Comparison of ENCODE assay signal across 22 cellular contexts in genomic region chr2:181527058-181527457, GRCh38.
A peak's percentile ranks its signal among the peaks of the same experiment; 100 is the strongest.
DNase-seq lines count a peak whose midpoint lies in the region; ATAC-seq, FAIRE-seq and TF ChIP-seq lines count a peak whose summit lies in the region.
"Had no signal": no experiment of that assay in that cellular context is flagged by ENCODE, and none has a peak within 500 bp of the region (broad histone marks: within the 10 kb centered on the region; RNA-seq: fewer than 3 reads in every experiment).

No MANE protein-coding gene starts in this region.

- H3K36me3 Mint-ChIP-seq in CD8-positive, alpha-beta T cell, result peaks cover 86% of the 10 kb centered on the region
- H3K36me3 Mint-ChIP-seq in stimulated activated effector memory CD8-positive, alpha-beta T cell treated with anti-CD3 and anti-CD28 coated beads, Interleukin-12 subunit alpha, Interleukin-12 subunit beta, amount 100 ng/mL, for 72 hours, result peaks cover 100% of the 10 kb centered on the region

- WGBS in HepG2 (ENCODE audit: low lambda C conversion rate), result 9% methylated on average over 6 of the region's 6 CpGs
- 55% methylated on average over 6 of the region's 6 CpGs for WGBS in right lobe of liver (ENCODE audit: insufficient coverage, low coverage, low lambda C conversion rate, missing lambda C conversion rate)

- intact Hi-C loops in HepG2 (cut with micrococcal nuclease; ENCODE audit: unreplicated experiment), result no loop called here
- intact Hi-C loops in right lobe of liver (cut with DNase I), result no loop called here
- intact Hi-C loops in CD8-positive, alpha-beta T cell (cut with DNase I, micrococcal nuclease), result no loop called here

- H3K27ac ChIP-seq in HepG2 (ENCODE audit: extremely low read length, insufficient read depth, low read length) (no peak overlapping the region), right lobe of liver (no peak overlapping the region)
- no peak overlapping the region for H3K27ac ChIP-seq in CD8-positive, alpha-beta T cell (ENCODE audit: low read depth, low read length)
- H3K27ac ChIP-seq: BLaER1 had no signal

- H3K4me1 ChIP-seq in HepG2 (ENCODE audit: insufficient read depth, low read length), result no peaks in the 10 kb centered on the region
- no peaks in the 10 kb centered on the region for H3K4me1 ChIP-seq in right lobe of liver
- no peaks in the 10 kb centered on the region for H3K4me1 ChIP-seq in CD8-positive, alpha-beta T cell (ENCODE audit: insufficient read depth, low read length)
- H3K4me1 ChIP-seq: BE2C, BLaER1, Caco-2 had no signal

- H3K36me3 ChIP-seq in HepG2 (replicated peaks in 1 of 2; ENCODE audit: control insufficient read depth in 1 of 2, insufficient read depth in 2 of 2, low read length in 2 of 2) (no peaks in the 10 kb centered on the region), right lobe of liver (no peaks in the 10 kb centered on the region)
- H3K36me3 ChIP-seq in CD8-positive, alpha-beta T cell (ENCODE audit: insufficient read depth, low read length), result peaks cover 56% of the 10 kb centered on the region
- H3K36me3 ChIP-seq: BE2C had no signal

- no peaks in the 10 kb centered on the region for H3K9me3 Mint-ChIP-seq in CD8-positive, alpha-beta T cell
- H3K9me3 Mint-ChIP-seq in stimulated activated effector memory CD8-positive, alpha-beta T cell treated with anti-CD3 and anti-CD28 coated beads, Interleukin-12 subunit alpha, Interleukin-12 subunit beta, amount 100 ng/mL, for 72 hours, result no peaks in the 10 kb centered on the region
- H3K9me3 Mint-ChIP-seq: CD14-positive monocyte; CD4-positive, alpha-beta memory T cell; CD4-positive, CD25-positive, alpha-beta regulatory T cell had no signal

- TF ChIP-seq POLR2A in HepG2 (IDR thresholded peaks at IDR 0.05; ENCODE audit: insufficient read depth in 1 of 2, low read depth in 2 of 2, low read length in 2 of 2) (no peak), right lobe of liver (IDR thresholded peaks at IDR 0.05) (no peak)

- no peak overlapping the region for H2AFZ ChIP-seq in HepG2 (ENCODE audit: low read length)

- H4K20me1 ChIP-seq in HepG2 (ENCODE audit: insufficient read depth, low read length), result no peaks in the 10 kb centered on the region

- H3K79me2 ChIP-seq in HepG2 (ENCODE audit: insufficient read depth, low read length), result no peaks in the 10 kb centered on the region

- no peaks in the 10 kb centered on the region for H3K4me1 Mint-ChIP-seq in CD8-positive, alpha-beta T cell (ENCODE audit: low read depth)
- no peaks in the 10 kb centered on the region for H3K4me1 Mint-ChIP-seq in stimulated activated effector memory CD8-positive, alpha-beta T cell treated with anti-CD3 and anti-CD28 coated beads, Interleukin-12 subunit alpha, Interleukin-12 subunit beta, amount 100 ng/mL, for 72 hours
- H3K4me1 Mint-ChIP-seq: CD14-positive monocyte had no signal

- TF ChIP-seq EP300 in HepG2 (IDR thresholded peaks at IDR 0.05; ENCODE audit: low read depth in 2 of 2, low read length in 2 of 2), result no peak
- no peak for TF ChIP-seq EP300 in HepG2 (CRISPR knock-in tag; IDR thresholded peaks at IDR 0.05; ENCODE audit: borderline replicate concordance)

- H3K27ac Mint-ChIP-seq in CD8-positive, alpha-beta T cell, result peak overlapping the region; percentile 22
- peak overlapping the region; percentile 48 for H3K27ac Mint-ChIP-seq in stimulated activated effector memory CD8-positive, alpha-beta T cell treated with anti-CD3 and anti-CD28 coated beads, Interleukin-12 subunit alpha, Interleukin-12 subunit beta, amount 100 ng/mL, for 72 hours

- in situ Hi-C loops in HepG2 (cut with HindIII; ENCODE audit: extremely low pct_ligation_motif_present, low pct_unique_long_range_greater_than_20kb), result no loop called here

- FAIRE-seq in HepG2 (lab: Jason Lieb, UNC) (no peak), GM19239 (lab: Jason Lieb, UNC) (peak; percentile 40)
- FAIRE-seq: A204.1, D721Med, G401.6, GM12891 had no signal

- H3K4me2 ChIP-seq in HepG2 (ENCODE audit: low read depth, low read length), result no peak overlapping the region
- H3K4me2 ChIP-seq: BLaER1 had no signal

- CTCF ChIA-PET in HepG2 (lab: Yijun Ruan, JAX; ENCODE audit: low intra/inter-chr PET ratio, low total read pairs), result no interaction called here
- CTCF ChIA-PET in CD8-positive, alpha-beta T cell (lab: Charles Lee), result no interaction called here

- H3K27me3 Mint-ChIP-seq in CD8-positive, alpha-beta T cell (ENCODE audit: low read depth), result no peaks in the 10 kb centered on the region
- H3K27me3 Mint-ChIP-seq: CD4-positive, alpha-beta memory T cell; CD4-positive, CD25-positive, alpha-beta regulatory T cell had no signal

- no TSS peak for BruUV-seq in HepG2 (replicated peaks; lab: Mats Ljungman, UMichigan)

- H3K27me3 ChIP-seq in HepG2 (ENCODE audit: control insufficient read depth in 1 of 2, insufficient read depth in 2 of 2, low read length in 2 of 2), result no peaks in the 10 kb centered on the region; a peak in 1 of 5 replicates
- H3K27me3 ChIP-seq in right lobe of liver, result no peaks in the 10 kb centered on the region
- H3K27me3 ChIP-seq in CD8-positive, alpha-beta T cell (ENCODE audit: insufficient read depth, low read length), result no peaks in the 10 kb centered on the region
- H3K27me3 ChIP-seq: BE2C, BLaER1 had no signal

- no peak overlapping the region for H3K9ac ChIP-seq in HepG2 (ENCODE audit: insufficient read depth, low read depth, low read length)
- H3K9ac ChIP-seq: BLaER1 had no signal

- H3K4me3 Mint-ChIP-seq in CD8-positive, alpha-beta T cell, result no peak overlapping the region
- no peak overlapping the region for H3K4me3 Mint-ChIP-seq in stimulated activated effector memory CD8-positive, alpha-beta T cell treated with anti-CD3 and anti-CD28 coated beads, Interleukin-12 subunit alpha, Interleukin-12 subunit beta, amount 100 ng/mL, for 72 hours
- H3K4me3 Mint-ChIP-seq: CD14-positive monocyte; CD4-positive, CD25-positive, alpha-beta regulatory T cell had no signal

- H3K9me3 ChIP-seq in HepG2 (ENCODE audit: low read length), result no peaks in the 10 kb centered on the region
- no peaks in the 10 kb centered on the region for H3K9me3 ChIP-seq in right lobe of liver
- H3K9me3 ChIP-seq in CD8-positive, alpha-beta T cell (ENCODE audit: low read length), result no peaks in the 10 kb centered on the region
- H3K9me3 ChIP-seq: BE2C, BLaER1, Caco-2 had no signal

- DNase-seq in HepG2 (ENCODE audit: low spot score) (no peak), right lobe of liver (no peak), GM19239 (ENCODE audit: insufficient read length, low spot score) (no peak), activated gamma-delta T cell (lab: John Stamatoyannopoulos, UW) (no peak)
- no peak for DNase-seq in CD8-positive, alpha-beta T cell
- no peak for DNase-seq in stimulated activated effector memory CD8-positive, alpha-beta T cell treated with anti-CD3 and anti-CD28 coated beads, Interleukin-12 subunit alpha, Interleukin-12 subunit beta, amount 100 ng/mL, for 72 hours (ENCODE audit: low spot score in 2 of 2)
- DNase-seq: 8988T; ACHN; BE2C; C1 segment of cervical spinal cord; Caco-2; Calu3; CD4-positive, alpha-beta memory T cell; CD4-positive, CD25-positive, alpha-beta regulatory T cell; GF-D8 had no signal

- no peak for ATAC-seq in HepG2
- no peak for ATAC-seq in right lobe of liver
- no peak for ATAC-seq in CD8-positive, alpha-beta T cell
- ATAC-seq in stimulated activated effector memory CD8-positive, alpha-beta T cell treated with anti-CD3 and anti-CD28 coated beads, Interleukin-12 subunit alpha, Interleukin-12 subunit beta, amount 100 ng/mL, for 72 hours, result no peak
- ATAC-seq in GM19328 (IDR thresholded peaks at IDR 0.05; ENCODE audit: unreplicated experiment), result no peak

- POLR2A ChIA-PET in HepG2 (lab: Yijun Ruan, JAX), result no interaction called here
- POLR2A ChIA-PET in CD8-positive, alpha-beta T cell (lab: Charles Lee), result no interaction called here

- TF ChIP-seq CTCF in HepG2 (CRISPR knock-in tag; IDR thresholded peaks at IDR 0.05) (no peak), right lobe of liver (IDR thresholded peaks at IDR 0.05) (no peak)
- no peak for TF ChIP-seq CTCF in CD8-positive, alpha-beta T cell (IDR thresholded peaks at IDR 0.05)

- TF ChIP-seq RAD21 in HepG2 (CRISPR knock-in tag; IDR thresholded peaks at IDR 0.05), result no peak

- H3K4me3 ChIP-seq in HepG2 (replicated peaks in 1 of 3; ENCODE audit: insufficient read depth in 1 of 3, low read depth in 2 of 3, low read length in 3 of 3) (no peak overlapping the region), right lobe of liver (no peak overlapping the region)
- H3K4me3 ChIP-seq in CD8-positive, alpha-beta T cell (ENCODE audit: low read depth, low read length), result no peak overlapping the region
- H3K4me3 ChIP-seq: BLaER1 had no signal

TF ChIP-seq in HepG2, 621 proteins besides CTCF, POLR2A, EP300 and RAD21:
- TF ChIP-seq ZNF207 (IDR thresholded peaks at IDR 0.05; ENCODE audit: borderline replicate concordance) (no peak), ATF7 (IDR thresholded peaks at IDR 0.05) (peak; percentile 63), ATF7 (CRISPR knock-in tag; IDR thresholded peaks at IDR 0.05) (no peak), CREB1 (IDR thresholded peaks at IDR 0.05) (peak; percentile 69), CREB1 (CRISPR knock-in tag; IDR thresholded peaks at IDR 0.05) (no peak)
